Comparison of ENCODE assay signal across 11 cellular contexts in the genomic region with DNA sequence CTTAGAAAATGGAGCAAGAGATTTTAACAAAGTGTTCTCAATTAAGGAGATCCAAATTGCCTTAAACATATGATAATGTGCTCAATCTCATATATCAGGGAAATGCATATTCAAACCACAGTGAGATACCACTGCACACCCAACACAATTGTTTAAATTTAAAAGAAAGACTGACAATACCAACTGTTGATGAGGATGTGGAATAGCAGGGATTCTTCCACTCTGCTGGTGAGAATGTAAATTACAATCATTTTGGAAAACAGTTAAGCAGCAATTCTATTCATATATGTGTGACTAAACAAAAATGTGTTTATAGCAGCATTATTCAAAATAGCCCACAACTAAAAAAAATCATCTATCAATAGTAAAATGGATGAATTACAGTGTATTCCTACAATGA.
A peak's percentile ranks its signal among the peaks of the same experiment; 100 is the strongest.
DNase-seq lines count a peak whose midpoint lies in the region; ATAC-seq and TF ChIP-seq lines count a peak whose summit lies in the region.
"Had no signal": no experiment of that assay in that cellular context is flagged by ENCODE, and none has a peak within 500 bp of the region (broad histone marks: within the 10 kb centered on the region; RNA-seq: fewer than 3 reads in every experiment).

No MANE protein-coding gene starts in this region.

- no peak overlapping the region for H3K4me3 ChIP-seq in BJ (ENCODE audit: low read depth, low read length)
- H3K4me3 ChIP-seq in IMR-90 (ENCODE audit: insufficient read depth, low read depth, low read length), result no peak overlapping the region
- no peak overlapping the region for H3K4me3 ChIP-seq in astrocyte of the spinal cord (ENCODE audit: low read depth, low read length)
- no peak overlapping the region for H3K4me3 ChIP-seq in left lung

- TF ChIP-seq CTCF in BJ (IDR thresholded peaks at IDR 0.05; ENCODE audit: insufficient read depth, low read depth, low read length) (peak; percentile 41), IMR-90 (conservative IDR thresholded peaks at IDR 0.05; ENCODE audit: low read depth, low read length) (peak; percentile 39), astrocyte of the spinal cord (IDR thresholded peaks at IDR 0.05; ENCODE audit: low read depth, low read length) (peak; percentile 30), left lung (IDR thresholded peaks at IDR 0.05) (no peak)

- no TSS peak for BruUV-seq in IMR-90 (replicated peaks; lab: Mats Ljungman, UMichigan)

- peak overlapping the region; percentile 64 for H2BK5ac ChIP-seq in IMR-90 (ENCODE audit: low read depth, low read length, poor library complexity, severe bottlenecking)

- in situ Hi-C loops in IMR-90 (cut with MboI; ENCODE audit: low sequenced_read_pairs) (no loop called here), astrocyte of the spinal cord (cut with HindIII; ENCODE audit: low sequenced_read_pairs) (no loop called here)

- H2AK5ac ChIP-seq in IMR-90 (ENCODE audit: low read depth, low read length), result no peak overlapping the region

- H2AFZ ChIP-seq in IMR-90 (replicated peaks; ENCODE audit: low read length, poor library complexity), result no peak overlapping the region

- no peak overlapping the region for H2AK9ac ChIP-seq in IMR-90 (replicated peaks; ENCODE audit: low read depth, low read length, poor library complexity)

- H3K9me3 ChIP-seq in IMR-90 (ENCODE audit: control insufficient read depth, insufficient read depth, low read length) (no peaks in the 10 kb centered on the region), left lung (no peaks in the 10 kb centered on the region)

- H3K36me3 ChIP-seq in BJ (ENCODE audit: control insufficient read depth, insufficient read depth, low read length) (peaks cover 5% of the 10 kb centered on the region), IMR-90 (ENCODE audit: control insufficient read depth, insufficient read depth, low read length) (peaks cover 18% of the 10 kb centered on the region), left lung (no peaks in the 10 kb centered on the region)

- H4K5ac ChIP-seq in IMR-90 (ENCODE audit: low read depth, low read length), result no peak overlapping the region

- no peak; the same call in 1 of the 2 replicates for TF ChIP-seq RAD21 in IMR-90 (IDR thresholded peaks at IDR 0.05; ENCODE audit: low read length)

- H2BK20ac ChIP-seq in IMR-90 (ENCODE audit: low read depth, low read length), result no peak overlapping the region

- no peak for TF ChIP-seq POLR2A in IMR-90 (IDR thresholded peaks at IDR 0.05; ENCODE audit: low read depth, low read length)

- intact Hi-C loops in IMR-90 (cut with micrococcal nuclease) (no loop called here), left lung (cut with DNase I) (no loop called here)

- dilution Hi-C loops in IMR-90 (cut with HindIII; ENCODE audit: low sequenced_read_pairs, unreplicated experiment), result no loop called here

- no peak overlapping the region for H3K18ac ChIP-seq in IMR-90 (ENCODE audit: low read depth, low read length)

- CTCF ChIA-PET in BJ (lab: Yijun Ruan, JAX) (interaction anchor here (2.0 kb wide), 1 partner anchor 234 kb away, joined by 4 read pairs; a partner anchor contains a TSS), IMR-90 (lab: Yijun Ruan, JAX) (interaction anchor here (1.0 kb wide), 1 partner anchor 117 kb away, joined by 3 read pairs; no protein-coding TSS in a partner anchor)

- DNase-seq in BJ (ENCODE audit: low read depth) (no peak), IMR-90 (no peak), astrocyte of the spinal cord (ENCODE audit: low read depth, low spot score) (no peak), lung microvascular endothelial cell (ENCODE audit: low read depth in 2 of 2) (peak; percentile 19 to 42), NOMO-1 treated with dmso at 0.1 percent for 144 hours (lab: John Stamatoyannopoulos, UW; ENCODE audit: unreplicated experiment) (no peak), MV-4-11 (lab: John Stamatoyannopoulos, UW) (no peak), left lung (no peak)
- DNase-seq: activated naive CD8-positive, alpha-beta T cell treated with anti-CD3 and anti-CD28 coated beads, Interleukin-2, amount 10 ng/mL, durations not matched to agents 7 days and 5 days; NCI-H1694 treated with DMSO at 0.1 percent for 48 hours had no signal

- no peak overlapping the region for H3K4ac ChIP-seq in IMR-90 (ENCODE audit: low read depth, low read length)

- POLR2A ChIA-PET in BJ (lab: Charles Lee), result no interaction called here
- POLR2A ChIA-PET in IMR-90 (lab: Charles Lee; ENCODE audit: unreplicated experiment), result no interaction called here

- no peaks in the 10 kb centered on the region for H4K20me1 ChIP-seq in IMR-90 (ENCODE audit: insufficient read depth, low read length)

- H3K27ac ChIP-seq in IMR-90 (ENCODE audit: insufficient read depth, low read length), result no peak overlapping the region
- no peak overlapping the region for H3K27ac ChIP-seq in left lung

- H3K14ac ChIP-seq in IMR-90 (replicated peaks; ENCODE audit: low read depth, low read length), result no peak overlapping the region

- H4K8ac ChIP-seq in IMR-90 (ENCODE audit: low read depth in 2 of 2, low read length in 2 of 2), result no peak overlapping the region

- H3K27me3 ChIP-seq in BJ (ENCODE audit: control insufficient read depth, insufficient read depth, low read length) (no peaks in the 10 kb centered on the region), IMR-90 (ENCODE audit: control insufficient read depth, insufficient read depth, low read length) (no peaks in the 10 kb centered on the region), left lung (no peaks in the 10 kb centered on the region)

- H2BK15ac ChIP-seq in IMR-90 (ENCODE audit: low read depth, low read length), result no peak overlapping the region

- no peak overlapping the region for H3K9ac ChIP-seq in IMR-90 (ENCODE audit: low read depth, low read length)

- H3K4me1 ChIP-seq in IMR-90 (ENCODE audit: control insufficient read depth, insufficient read depth, low read length) (peaks cover 12% of the 10 kb centered on the region), left lung (peaks cover 0 to 5% of the 10 kb centered on the region in 2 donors)

- H4K91ac ChIP-seq in IMR-90 (ENCODE audit: insufficient read depth, low read depth, low read length), result no peak overlapping the region

- ATAC-seq in IMR-90 (ENCODE audit: low read depth) (peak; percentile 28; the same call in 1 of the 2 replicates), HG03097 (IDR thresholded peaks at IDR 0.05; ENCODE audit: low FRiP score, unreplicated experiment) (no peak), left lung (no peak)
- ATAC-seq: esophagus mucosa had no signal

- peaks cover 14 to 46% of the 10 kb centered on the region in 2 experiments; a peak in 3 of 4 replicates for H3K79me1 ChIP-seq in IMR-90 (ENCODE audit: low read depth in 1 of 2, low read length in 2 of 2)

- H3K9me1 ChIP-seq in IMR-90 (ENCODE audit: insufficient read depth, low read length), result peaks cover 3% of the 10 kb centered on the region

- no peak overlapping the region for H3K56ac ChIP-seq in IMR-90 (ENCODE audit: extremely low read depth, insufficient read depth, low read length)

- H3K4me2 ChIP-seq in IMR-90 (ENCODE audit: low read depth, low read length), result no peak overlapping the region

- no peak overlapping the region for H2BK120ac ChIP-seq in IMR-90 (ENCODE audit: low read depth, low read length)

- no peak overlapping the region for H3K23ac ChIP-seq in IMR-90 (ENCODE audit: low read depth, low read length)

TF ChIP-seq in IMR-90, 13 proteins besides CTCF, POLR2A, EP300 and RAD21:
- no peak for TF ChIP-seq BHLHE40 (IDR thresholded peaks at IDR 0.05; ENCODE audit: low read depth, low read length)
- no peak for TF ChIP-seq MAFK (IDR thresholded peaks at IDR 0.05; ENCODE audit: low read depth, low read length)
- no peak for TF ChIP-seq FOS (IDR thresholded peaks at IDR 0.05; ENCODE audit: low read depth, low read length)
- TF ChIP-seq CHD1 (IDR thresholded peaks at IDR 0.05; ENCODE audit: low read depth, low read length), result no peak
- TF ChIP-seq MXI1 (IDR thresholded peaks at IDR 0.05; ENCODE audit: borderline replicate concordance, low read depth, low read length), result no peak
- TF ChIP-seq, protein P1, sequence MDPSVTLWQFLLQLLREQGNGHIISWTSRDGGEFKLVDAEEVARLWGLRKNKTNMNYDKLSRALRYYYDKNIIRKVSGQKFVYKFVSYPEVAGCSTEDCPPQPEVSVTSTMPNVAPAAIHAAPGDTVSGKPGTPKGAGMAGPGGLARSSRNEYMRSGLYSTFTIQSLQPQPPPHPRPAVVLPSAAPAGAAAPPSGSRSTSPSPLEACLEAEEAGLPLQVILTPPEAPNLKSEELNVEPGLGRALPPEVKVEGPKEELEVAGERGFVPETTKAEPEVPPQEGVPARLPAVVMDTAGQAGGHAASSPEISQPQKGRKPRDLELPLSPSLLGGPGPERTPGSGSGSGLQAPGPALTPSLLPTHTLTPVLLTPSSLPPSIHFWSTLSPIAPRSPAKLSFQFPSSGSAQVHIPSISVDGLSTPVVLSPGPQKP (IDR thresholded peaks at IDR 0.05; ENCODE audit: borderline replicate concordance, low read depth, low read length), result no peak
- no peak for TF ChIP-seq RCOR1 (IDR thresholded peaks at IDR 0.05; ENCODE audit: insufficient replicate concordance, low read length)
- no peak for TF ChIP-seq NFE2L2 (IDR thresholded peaks at IDR 0.05; ENCODE audit: low read depth, low read length)
- TF ChIP-seq, protein P2, sequence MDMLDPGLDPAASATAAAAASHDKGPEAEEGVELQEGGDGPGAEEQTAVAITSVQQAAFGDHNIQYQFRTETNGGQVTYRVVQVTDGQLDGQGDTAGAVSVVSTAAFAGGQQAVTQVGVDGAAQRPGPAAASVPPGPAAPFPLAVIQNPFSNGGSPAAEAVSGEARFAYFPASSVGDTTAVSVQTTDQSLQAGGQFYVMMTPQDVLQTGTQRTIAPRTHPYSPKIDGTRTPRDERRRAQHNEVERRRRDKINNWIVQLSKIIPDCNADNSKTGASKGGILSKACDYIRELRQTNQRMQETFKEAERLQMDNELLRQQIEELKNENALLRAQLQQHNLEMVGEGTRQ (IDR thresholded peaks at IDR 0.05; ENCODE audit: low read depth, low read length), result no peak
- no peak for TF ChIP-seq MAZ (IDR thresholded peaks at IDR 0.05; ENCODE audit: borderline replicate concordance, low read depth, low read length)
- no peak for TF ChIP-seq CEBPB (IDR thresholded peaks at IDR 0.05; ENCODE audit: low read depth, low read length)
- TF ChIP-seq RFX5 (IDR thresholded peaks at IDR 0.05; ENCODE audit: low read depth, low read length), result no peak
- no peak for TF ChIP-seq SMC3 (IDR thresholded peaks at IDR 0.05; ENCODE audit: low read depth, low read length)
TF ChIP-seq in IMR-90: peak in this region for 0.

Comparison
In these comparisons a context has a peak if more than half of its experiments do, and no peak if none do; other contexts are left out.
1. DNase-seq: peak in lung microvascular endothelial cell (2 of 2); none in BJ (single experiment), IMR-90 (single experiment), astrocyte of the spinal cord (single experiment), NOMO-1 treated with dmso at 0.1 percent for 144 hours (single experiment), MV-4-11 (single experiment) and left lung (0 of 2).
2. CTCF ChIP-seq: peak in BJ (single experiment), IMR-90 (single experiment) and astrocyte of the spinal cord (single experiment); none in left lung (0 of 2).